ENCODE assay signal across 1 cellular context in genomic region chr3:183766745-183767606, GRCh38.
A peak's percentile ranks its signal among the peaks of the same experiment; 100 is the strongest.
TF ChIP-seq lines count a peak whose summit lies in the region.

No MANE protein-coding gene starts in this region.

TF ChIP-seq in K562, 482 proteins besides CTCF, POLR2A, EP300 and RAD21 (continued from another document):
- no peak for TF ChIP-seq ZNF518B (CRISPR knock-in tag; IDR thresholded peaks at IDR 0.05)
- peak; percentile 63 for TF ChIP-seq ZBTB33 (CRISPR knock-in tag; IDR thresholded peaks at IDR 0.05)
- TF ChIP-seq MAZ (CRISPR knock-in tag; conservative IDR thresholded peaks at IDR 0.05 in 1 of 2, IDR thresholded peaks at IDR 0.05 in 1 of 2): peak in 1 of 2 experiments; percentile 37; a peak in 2 of 4 replicates
- peak; percentile 58 for TF ChIP-seq DEAF1 (CRISPR knock-in tag; IDR thresholded peaks at IDR 0.05)
- TF ChIP-seq SMC3 (conservative IDR thresholded peaks at IDR 0.05; ENCODE audit: insufficient read depth, low read depth, low read length): peak; percentile 90
- TF ChIP-seq NFE2 (IDR thresholded peaks at IDR 0.05; ENCODE audit: low read depth): peak; percentile 34; the same call in 1 of the 2 replicates
- no peak for TF ChIP-seq CCNT2 (IDR thresholded peaks at IDR 0.05; ENCODE audit: borderline replicate concordance, extremely low read depth, insufficient read length, low read depth, low read length)
- TF ChIP-seq STAG1 (CRISPR knock-in tag; IDR thresholded peaks at IDR 0.05; ENCODE audit: borderline replicate concordance): peak; percentile 80; the same call in 1 of the 2 replicates
- TF ChIP-seq RB1 (IDR thresholded peaks at IDR 0.05; ENCODE audit: low read depth): peak; percentile 41; the same call in 1 of the 2 replicates
- TF ChIP-seq CREB5 (CRISPR knock-in tag; IDR thresholded peaks at IDR 0.05): no peak
- TF ChIP-seq SRF (CRISPR knock-in tag; IDR thresholded peaks at IDR 0.05): peak in 1 of 2 experiments; percentile 46; a peak in 1 of 4 replicates
- peak; percentile 74 for TF ChIP-seq CC2D1A (IDR thresholded peaks at IDR 0.05)
- no peak for TF ChIP-seq RNF219 (CRISPR knock-in tag; IDR thresholded peaks at IDR 0.05)
- TF ChIP-seq KLF6 (CRISPR knock-in tag; IDR thresholded peaks at IDR 0.05; ENCODE audit: borderline replicate concordance): no peak
- TF ChIP-seq HMG20B (CRISPR knock-in tag; IDR thresholded peaks at IDR 0.05): no peak
- TF ChIP-seq ZNF780A (CRISPR knock-in tag; IDR thresholded peaks at IDR 0.05): no peak
- no peak for TF ChIP-seq E4F1 (CRISPR knock-in tag; IDR thresholded peaks at IDR 0.05; ENCODE audit: borderline replicate concordance)
- no peak for TF ChIP-seq HES1 (IDR thresholded peaks at IDR 0.05; ENCODE audit: low read depth)
